In the genomic region with DNA sequence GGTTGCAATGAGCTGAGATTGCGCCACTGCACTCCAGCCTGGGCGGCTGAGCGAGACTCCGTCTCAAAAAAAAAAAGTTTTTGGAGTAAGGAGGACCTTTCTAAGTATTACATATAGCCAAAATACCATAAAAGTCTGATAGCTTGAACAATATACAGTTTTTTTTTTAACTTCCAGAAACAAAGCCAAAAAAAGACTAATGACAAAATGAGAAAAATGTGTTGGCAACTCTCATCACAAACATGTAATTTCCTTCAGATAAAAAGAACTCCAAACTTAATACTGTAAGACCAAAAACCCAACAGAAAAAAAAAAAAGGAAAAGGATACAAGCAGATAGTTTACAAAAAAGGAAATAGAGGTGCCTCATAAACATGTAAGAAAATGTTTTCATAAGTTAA, we compare ENCODE assay signal across 21 cellular contexts.
"Had no signal": no experiment of that assay in that cellular context is flagged by ENCODE, and none has a peak within 500 bp of the region (broad histone marks: within the 10 kb centered on the region; RNA-seq: fewer than 3 reads in every experiment).

No MANE protein-coding gene starts in this region.

- H3K27ac ChIP-seq: brain microvascular endothelial cell, colonic mucosa, ovary, tibial artery had no signal

- DNase-seq: activated CD4-positive, alpha-beta T cell treated with anti-CD3 and anti-CD28 coated beads, Interleukin-2, amount 10 ng/mL, durations not matched to agents 24 days and 14 days; activated CD8-positive, alpha-beta T cell treated with anti-CD3 and anti-CD28 coated beads for 36 hours; activated naive CD4-positive, alpha-beta T cell treated with anti-CD3 and anti-CD28 coated beads for 36 hours; activated T-cell treated with anti-CD3 and anti-CD28 coated beads, Interleukin-2, amount 50 U/mL, for 24 hours; anterior cingulate cortex; brain microvascular endothelial cell; colonic mucosa; foreskin fibroblast; glutamatergic neuron; left lung; mesendoderm; naive thymus-derived CD8-positive, alpha-beta T cell; ovary; stimulated activated CD4-positive, alpha-beta T cell treated with anti-CD3 and anti-CD28 coated beads, Interleukin-12 subunit alpha, Interleukin-12 subunit beta, amount 100 ng/mL, for 4 hours; stimulated activated CD4-positive, alpha-beta T cell treated with anti-CD3 and anti-CD28 coated beads, Interleukin-1b, Interleukin-23, amount 100 ng/mL, for 48 hours; stimulated activated CD8-positive, alpha-beta memory T cell treated with anti-CD3 and anti-CD28 coated beads, Interleukin-4, amount 100 ng/mL, for 48 hours; stimulated activated naive CD4-positive, alpha-beta T cell; T1000; tibial artery; uterus had no signal

- H3K36me3 ChIP-seq: brain microvascular endothelial cell, colonic mucosa, left lung, ovary, tibial artery, uterus had no signal

- H3K4me1 ChIP-seq: colonic mucosa, uterus had no signal

- H3K9me3 ChIP-seq: colonic mucosa, left lung, ovary, tibial artery, uterus had no signal

- H3K4me3 ChIP-seq: colonic mucosa, left lung, ovary, tibial artery, uterus had no signal

- ATAC-seq: activated CD8-positive, alpha-beta T cell treated with anti-CD3 and anti-CD28 coated beads for 36 hours; esophagus mucosa; left lung; naive thymus-derived CD8-positive, alpha-beta T cell had no signal

- H3K27me3 ChIP-seq: brain microvascular endothelial cell, colonic mucosa, left lung, ovary, tibial artery, uterus had no signal
